Comparison of ENCODE assay signal across 8 cellular contexts in genomic region chr14:59187802-59188460, GRCh38. TPM values are rescaled to one million over a fixed set of nuclear protein-coding genes. Genes with fewer than 3 reads are reported as not detected.
DNase-seq lines count a peak whose midpoint lies in the region; ATAC-seq and TF ChIP-seq lines count a peak whose summit lies in the region.

No MANE protein-coding gene starts in this region.

- DNase-seq in CD4-positive, CD25-positive, alpha-beta regulatory T cell: peak in 2 of 3 donors; percentile 27 to 45
- DNase-seq in Peyer's patch (peak; percentile 39 to 69 (median 59)), hepatocyte (ENCODE audit: low spot score) (peak; percentile 50), GOT3 (lab: John Stamatoyannopoulos, UW) (no peak)
- DNase-seq in activated naive CD4-positive, alpha-beta T cell treated with anti-CD3 and anti-CD28 coated beads, Interleukin-2, amount 50 U/mL, for 72 hours (ENCODE audit: low spot score in 2 of 2): peak in 1 of 2 donors; percentile 22

- H3K27ac ChIP-seq in CD4-positive, CD25-positive, alpha-beta regulatory T cell (ENCODE audit: insufficient read depth, low read length, poor library complexity, severe bottlenecking): peak overlapping the region; percentile 92
- peak overlapping the region; percentile 93 to 99 (median 98) for H3K27ac ChIP-seq in Peyer's patch
- peak overlapping the region; percentile 72 for H3K27ac ChIP-seq in hepatocyte

- peaks cover 25% of the 10 kb centered on the region for H3K4me1 ChIP-seq in CD4-positive, CD25-positive, alpha-beta regulatory T cell (ENCODE audit: control insufficient read depth, insufficient read depth, low read length, poor library complexity, severe bottlenecking)
- H3K4me1 ChIP-seq in Peyer's patch (peaks cover 0 to 16% (median 6%) of the 10 kb centered on the region in 4 donors), hepatocyte (ENCODE audit: insufficient read depth) (peaks cover 22% of the 10 kb centered on the region), skeletal muscle satellite cell (ENCODE audit: control insufficient read depth, insufficient read depth, low read length) (peaks cover 11% of the 10 kb centered on the region)

- H3K4me3 ChIP-seq in CD4-positive, CD25-positive, alpha-beta regulatory T cell (ENCODE audit: low read depth, low read length): peak overlapping the region; percentile 91
- H3K4me3 ChIP-seq in Peyer's patch (peak overlapping the region; percentile 81 to 93 (median 86)), hepatocyte (peak overlapping the region; percentile 66), skeletal muscle satellite cell (ENCODE audit: low read length) (peak overlapping the region; percentile 98)

- peak overlapping the region; percentile 93 to 98 (median 98) for H3K27ac Mint-ChIP-seq in CD4-positive, CD25-positive, alpha-beta regulatory T cell
- H3K27ac Mint-ChIP-seq in activated naive CD4-positive, alpha-beta T cell treated with anti-CD3 and anti-CD28 coated beads, Interleukin-2, amount 50 U/mL, for 72 hours: peak overlapping the region; percentile 60 to 81

- peak overlapping the region; percentile 79 for H3K9ac ChIP-seq in skeletal muscle satellite cell (ENCODE audit: low read depth, low read length)

- H4K20me1 ChIP-seq in hepatocyte (ENCODE audit: insufficient read depth, poor library complexity, severe bottlenecking): peaks cover 24% of the 10 kb centered on the region

- TF ChIP-seq CTCF in Peyer's patch (IDR thresholded peaks at IDR 0.05) (no peak), hepatocyte (IDR thresholded peaks at IDR 0.05; ENCODE audit: poor library complexity) (no peak)

- H3K27me3 ChIP-seq in CD4-positive, CD25-positive, alpha-beta regulatory T cell (ENCODE audit: control insufficient read depth, insufficient read depth, low read length): peaks cover 28% of the 10 kb centered on the region
- H3K27me3 ChIP-seq in Peyer's patch: no peaks in the 10 kb centered on the region
- no peaks in the 10 kb centered on the region for H3K27me3 ChIP-seq in hepatocyte
- peaks cover 36% of the 10 kb centered on the region for H3K27me3 ChIP-seq in skeletal muscle satellite cell (ENCODE audit: control insufficient read depth, insufficient read depth, low read length)

- no peaks in the 10 kb centered on the region for H3K36me3 Mint-ChIP-seq in CD4-positive, CD25-positive, alpha-beta regulatory T cell
- H3K36me3 Mint-ChIP-seq in activated naive CD4-positive, alpha-beta T cell treated with anti-CD3 and anti-CD28 coated beads, Interleukin-2, amount 50 U/mL, for 72 hours: no peaks in the 10 kb centered on the region

- no peak for TF ChIP-seq POLR2A in Peyer's patch (IDR thresholded peaks at IDR 0.05)

- ATAC-seq in CD4-positive, CD25-positive, alpha-beta regulatory T cell (ENCODE audit: low read depth in 2 of 2): peak; percentile 0 to 1
- ATAC-seq in GM19463 (IDR thresholded peaks at IDR 0.05; ENCODE audit: unreplicated experiment) (peak; percentile 7), HG03565 (IDR thresholded peaks at IDR 0.05; ENCODE audit: unreplicated experiment) (peak; percentile 3)
- ATAC-seq in activated naive CD4-positive, alpha-beta T cell treated with anti-CD3 and anti-CD28 coated beads, Interleukin-2, amount 50 U/mL, for 72 hours: peak; percentile 3 to 4

- H3K4me2 ChIP-seq in hepatocyte: peak overlapping the region; percentile 85
- peak overlapping the region; percentile 100 for H3K4me2 ChIP-seq in skeletal muscle satellite cell (ENCODE audit: low read length)

- H3K27me3 Mint-ChIP-seq in CD4-positive, CD25-positive, alpha-beta regulatory T cell: peaks cover 42% of the 10 kb centered on the region

- no peaks in the 10 kb centered on the region for H3K9me3 Mint-ChIP-seq in CD4-positive, CD25-positive, alpha-beta regulatory T cell
- no peaks in the 10 kb centered on the region for H3K9me3 Mint-ChIP-seq in activated naive CD4-positive, alpha-beta T cell treated with anti-CD3 and anti-CD28 coated beads, Interleukin-2, amount 50 U/mL, for 72 hours

- peak overlapping the region; percentile 90 to 99 (median 98) for H3K4me3 Mint-ChIP-seq in CD4-positive, CD25-positive, alpha-beta regulatory T cell

- H2AFZ ChIP-seq in hepatocyte: peak overlapping the region; percentile 59

- no peaks in the 10 kb centered on the region for H3K9me3 ChIP-seq in CD4-positive, CD25-positive, alpha-beta regulatory T cell (ENCODE audit: control insufficient read depth in 2 of 2, low read length in 2 of 2)
- H3K9me3 ChIP-seq in Peyer's patch (no peaks in the 10 kb centered on the region), hepatocyte (ENCODE audit: low read depth) (no peaks in the 10 kb centered on the region), skeletal muscle satellite cell (replicated peaks; ENCODE audit: low read length) (no peaks in the 10 kb centered on the region)

- peaks cover 0 to 31% (median 21%) of the 10 kb centered on the region in 4 donors for H3K4me1 Mint-ChIP-seq in CD4-positive, CD25-positive, alpha-beta regulatory T cell

- H3K79me2 ChIP-seq in hepatocyte: peaks cover 36% of the 10 kb centered on the region

- no peaks in the 10 kb centered on the region for H3K36me3 ChIP-seq in CD4-positive, CD25-positive, alpha-beta regulatory T cell (ENCODE audit: control insufficient read depth, insufficient read depth, low read length)
- H3K36me3 ChIP-seq in Peyer's patch (no peaks in the 10 kb centered on the region), hepatocyte (replicated peaks; ENCODE audit: insufficient read depth, low read depth) (no peaks in the 10 kb centered on the region), skeletal muscle satellite cell (ENCODE audit: insufficient read depth, low read length) (no peaks in the 10 kb centered on the region)

- 1% methylated on average over 42 of the region's 43 CpGs for WGBS in hepatocyte (ENCODE audit: low lambda C conversion rate, missing lambda C conversion rate)

- no peaks in the 10 kb centered on the region for H3K9me2 ChIP-seq in hepatocyte (replicated peaks; ENCODE audit: insufficient read depth)

RNA-seq across cellular contexts. Expression of gene DAAM1, which starts 0.5 kb away (rescaled TPM):
- 36.5 TPM for total RNA-seq in CD4-positive, CD25-positive, alpha-beta regulatory T cell
- polyA plus RNA-seq in CD4-positive, CD25-positive, alpha-beta regulatory T cell: 10 to 100 TPM in 3 of 4 donors, 1 to 10 TPM in 1; 6.1 to 13.9 (median 11.0) TPM
- total RNA-seq in Peyer's patch (100 to 1,000 TPM in 1 of 4 donors, 10 to 100 TPM in 3; 17.7 to 110 (median 61.7) TPM), hepatocyte (23.1 and 23.7 TPM in 2 replicates)
- total RNA-seq in activated naive CD4-positive, alpha-beta T cell treated with anti-CD3 and anti-CD28 coated beads, Interleukin-2, amount 50 U/mL, for 72 hours: 10 to 100 TPM; 11.1 to 13.9 TPM
- 19.0 and 21.6 TPM in 2 replicates for polyA plus RNA-seq in hepatocyte
- 11.6 and 12.7 TPM in 2 replicates for total RNA-seq in skeletal muscle satellite cell (2012; rRNA removed)
